Comparison of ENCODE assay signal across 9 cellular contexts in genomic region chr12:21438643-21439042, GRCh38. TPM values are rescaled to one million over a fixed set of nuclear protein-coding genes. Genes with fewer than 3 reads are reported as not detected.
DNase-seq lines count a peak whose midpoint lies in the region; ATAC-seq, FAIRE-seq and TF ChIP-seq lines count a peak whose summit lies in the region.
"Had no signal": no experiment of that assay in that cellular context is flagged by ENCODE, and none has a peak within 500 bp of the region (broad histone marks: within the 10 kb centered on the region; RNA-seq: fewer than 3 reads in every experiment).

No MANE protein-coding gene starts in this region.

- H3K4me1 Mint-ChIP-seq in astrocyte (ENCODE audit: low read depth, unreplicated experiment): no peaks in the 10 kb centered on the region

- H3K27ac ChIP-seq in ACC112 (ENCODE audit: low read depth, low read length) (no peak overlapping the region; the same call in 1 of the 2 replicates), HEK293 (ENCODE audit: extremely low read depth, low read depth, low read length) (peak overlapping the region; percentile 93; the same call in 1 of the 2 replicates), astrocyte (ENCODE audit: low read depth, low read length) (no peak overlapping the region), mesenchymal stem cell (ENCODE audit: low read length, poor library complexity, severe bottlenecking) (no peak overlapping the region), prostate gland (no peak overlapping the region)

- FAIRE-seq in astrocyte (lab: Jason Lieb, UNC): no peak

- ATAC-seq in GM18868 (IDR thresholded peaks at IDR 0.05; ENCODE audit: unreplicated experiment) (no peak), GM21576 (IDR thresholded peaks at IDR 0.05; ENCODE audit: unreplicated experiment) (no peak)

- H3K4me3 ChIP-seq in ACC112 (ENCODE audit: low read depth, low read length) (peak overlapping the region; percentile 91), HEK293 (ENCODE audit: low read depth, low read length) (peak overlapping the region; percentile 84), astrocyte (ENCODE audit: insufficient read depth, low read depth, low read length) (peak overlapping the region; percentile 95), mesenchymal stem cell (ENCODE audit: insufficient read depth in 1 of 2, low read depth in 1 of 2, low read length in 2 of 2) (peak overlapping the region in 1 of 2 experiments; percentile 91), prostate gland (peak overlapping the region in 1 of 2 donors; percentile 67)

- no peak overlapping the region for H2BK15ac ChIP-seq in mesenchymal stem cell (ENCODE audit: low read depth, poor library complexity, severe bottlenecking)

- no peaks in the 10 kb centered on the region for H3K9me3 Mint-ChIP-seq in astrocyte (ENCODE audit: unreplicated experiment)

- no peak for TF ChIP-seq POLR2A in prostate gland (IDR thresholded peaks at IDR 0.05)

- H3K23ac ChIP-seq in mesenchymal stem cell (ENCODE audit: low read length in 2 of 2): no peak overlapping the region

- H4K91ac ChIP-seq in mesenchymal stem cell (ENCODE audit: low read length): no peak overlapping the region

- no peak overlapping the region for H2BK5ac ChIP-seq in mesenchymal stem cell (ENCODE audit: low read depth, low read length, poor library complexity, severe bottlenecking)

- no peak overlapping the region for H3K14ac ChIP-seq in mesenchymal stem cell (ENCODE audit: low read length in 2 of 2)

- peak overlapping the region; percentile 93 for H3K4me3 Mint-ChIP-seq in astrocyte (ENCODE audit: unreplicated experiment)

- peak overlapping the region; percentile 99 for H3K9ac ChIP-seq in astrocyte (ENCODE audit: low read length)
- peak overlapping the region; percentile 99 for H3K9ac ChIP-seq in mesenchymal stem cell (ENCODE audit: low read length)

- H3K27me3 ChIP-seq in ACC112 (ENCODE audit: insufficient read depth, low read length) (no peaks in the 10 kb centered on the region), astrocyte (ENCODE audit: insufficient read depth, low read length) (no peaks in the 10 kb centered on the region), mesenchymal stem cell (ENCODE audit: control insufficient read depth in 1 of 2, insufficient read depth in 1 of 2, low read length in 2 of 2) (peaks cover 0 to 3% of the 10 kb centered on the region in 2 experiments), prostate gland (replicated peaks; ENCODE audit: insufficient read depth) (no peaks in the 10 kb centered on the region)

- H3K36me3 Mint-ChIP-seq in astrocyte (ENCODE audit: low read depth, unreplicated experiment): peaks cover 5% of the 10 kb centered on the region

- no peaks in the 10 kb centered on the region for H3K27me3 Mint-ChIP-seq in astrocyte (ENCODE audit: low read depth, unreplicated experiment)

- H3K36me3 ChIP-seq in ACC112 (ENCODE audit: insufficient read depth, low read length) (no peaks in the 10 kb centered on the region), HEK293 (ENCODE audit: control insufficient read depth in 2 of 2, insufficient read depth in 1 of 2, low read length in 2 of 2) (peaks cover 0 to 5% of the 10 kb centered on the region in 2 experiments; a peak in 2 of 3 replicates), astrocyte (ENCODE audit: insufficient read depth, low read length) (no peaks in the 10 kb centered on the region), mesenchymal stem cell (ENCODE audit: control insufficient read depth in 1 of 2, insufficient read depth in 2 of 2, low read depth in 1 of 2, low read length in 2 of 2) (peaks cover 10 to 23% of the 10 kb centered on the region in 2 experiments), prostate gland (no peaks in the 10 kb centered on the region)

- no peaks in the 10 kb centered on the region for H3K79me2 ChIP-seq in ACC112 (ENCODE audit: control insufficient read depth, insufficient read depth, low read length, unreplicated experiment)
- peaks cover 14% of the 10 kb centered on the region for H3K79me2 ChIP-seq in astrocyte (ENCODE audit: insufficient read depth, low read length)

- peak overlapping the region; percentile 95 for H3K4me2 ChIP-seq in astrocyte (ENCODE audit: low read length)
- no peak overlapping the region for H3K4me2 ChIP-seq in mesenchymal stem cell (ENCODE audit: low read length, poor library complexity, severe bottlenecking)

- H2AK5ac ChIP-seq in mesenchymal stem cell (ENCODE audit: low read length, severe bottlenecking): no peak overlapping the region

- no peak overlapping the region for H3K18ac ChIP-seq in mesenchymal stem cell (ENCODE audit: low read depth in 1 of 2, low read length in 2 of 2)

- peak overlapping the region; percentile 76 for H2AFZ ChIP-seq in ACC112 (ENCODE audit: low read length, unreplicated experiment)
- H2AFZ ChIP-seq in astrocyte (ENCODE audit: low read depth, low read length): no peak overlapping the region
- no peak overlapping the region for H2AFZ ChIP-seq in mesenchymal stem cell (ENCODE audit: low read depth, low read length)

- peaks cover 11% of the 10 kb centered on the region for H3K79me1 ChIP-seq in mesenchymal stem cell (replicated peaks; ENCODE audit: low read length, poor library complexity, severe bottlenecking)

- peaks cover 5% of the 10 kb centered on the region for H3K4me1 ChIP-seq in ACC112 (ENCODE audit: control insufficient read depth, insufficient read depth, low read length, unreplicated experiment)
- H3K4me1 ChIP-seq in HEK293 (ENCODE audit: control insufficient read depth, insufficient read depth, low read length): no peaks in the 10 kb centered on the region
- H3K4me1 ChIP-seq in astrocyte (ENCODE audit: insufficient read depth, low read length): peaks cover 4% of the 10 kb centered on the region
- peaks cover 5% of the 10 kb centered on the region for H3K4me1 ChIP-seq in mesenchymal stem cell (ENCODE audit: control insufficient read depth, insufficient read depth, low read depth, low read length)
- no peaks in the 10 kb centered on the region for H3K4me1 ChIP-seq in prostate gland (replicated peaks)

- H3K9me3 ChIP-seq in HEK293 (ENCODE audit: control insufficient read depth, insufficient read depth, low read depth, low read length) (no peaks in the 10 kb centered on the region), astrocyte (ENCODE audit: insufficient read depth, low read depth, low read length) (no peaks in the 10 kb centered on the region), mesenchymal stem cell (ENCODE audit: control insufficient read depth, low read length) (no peaks in the 10 kb centered on the region), prostate gland (no peaks in the 10 kb centered on the region)

- no peak overlapping the region for H3K4ac ChIP-seq in mesenchymal stem cell (ENCODE audit: low read depth in 1 of 2, low read length in 2 of 2)

- CTCF ChIA-PET in HEK293 (lab: Yijun Ruan, JAX): interaction anchor here (0.7 to 1.2 kb wide), 2 partner anchors 126 to 146 kb away, joined by 3 to 4 read pairs; no protein-coding TSS in a partner anchor

- WGBS in mesenchymal stem cell: 85% methylated on average over 5 of the region's 5 CpGs
- 89% methylated on average over 5 of the region's 5 CpGs for WGBS in prostate gland

- no peaks in the 10 kb centered on the region for H4K20me1 ChIP-seq in astrocyte (ENCODE audit: insufficient read depth, low read length)

- H3K27ac Mint-ChIP-seq in astrocyte (ENCODE audit: unreplicated experiment): peak overlapping the region; percentile 99

- H2BK120ac ChIP-seq in mesenchymal stem cell (ENCODE audit: low read depth, low read length): no peak overlapping the region

- no peak for DNase-seq in astrocyte (ENCODE audit: low read depth)
- peak; percentile 57 for DNase-seq in mesenchymal stem cell
- DNase-seq in NCI-H1436 treated with DMSO at 0.1 percent for 48 hours (lab: John Stamatoyannopoulos, UW): no peak
- no peak for DNase-seq in prostate gland (ENCODE audit: low spot score)
- DNase-seq: midbrain had no signal

- POLR2A ChIA-PET in HEK293 (lab: Yijun Ruan, JAX): interaction anchor here (0.9 to 1.7 kb wide), 3 partner anchors 12 to 219 kb away, joined by 3 to 8 read pairs (median 4); partner anchors contain the start of genes GOLT1B, LDHB and RECQL

- H4K8ac ChIP-seq in mesenchymal stem cell (ENCODE audit: low read length): no peak overlapping the region

- H2BK12ac ChIP-seq in mesenchymal stem cell (ENCODE audit: low read length in 2 of 2): no peak overlapping the region

- no peak for TF ChIP-seq CTCF in HEK293 (tag by site-specific recombination; IDR thresholded peaks at IDR 0.05)
- no peak for TF ChIP-seq CTCF in astrocyte (IDR thresholded peaks at IDR 0.05; ENCODE audit: insufficient read depth, low read depth, low read length)
- TF ChIP-seq CTCF in prostate gland (IDR thresholded peaks at IDR 0.05): no peak

- intact Hi-C loops in prostate gland (cut with DNase I): no loop called here

TF ChIP-seq in HEK293, 187 proteins besides CTCF, POLR2A, EP300 and RAD21 (continues in another document):
- TF ChIP-seq KLF17 (tag by site-specific recombination; IDR thresholded peaks at IDR 0.05): no peak
- no peak for TF ChIP-seq ZNF239 (tag by site-specific recombination; IDR thresholded peaks at IDR 0.05)

RNA-seq across cellular contexts. Expression of gene PYROXD1, which starts 1.2 kb away (rescaled TPM):
- total RNA-seq in astrocyte: 10.9 and 11.3 TPM in 2 replicates
- 8.7 TPM for polyA plus RNA-seq in mesenchymal stem cell (2013, experiment 1 of 2)
- 9.0 TPM for polyA plus RNA-seq in mesenchymal stem cell (2013, experiment 2 of 2)
- total RNA-seq in prostate gland: 10 to 100 TPM; 19.0 to 27.5 TPM
